Comparison of ENCODE assay signal across 22 cellular contexts in the genomic region with DNA sequence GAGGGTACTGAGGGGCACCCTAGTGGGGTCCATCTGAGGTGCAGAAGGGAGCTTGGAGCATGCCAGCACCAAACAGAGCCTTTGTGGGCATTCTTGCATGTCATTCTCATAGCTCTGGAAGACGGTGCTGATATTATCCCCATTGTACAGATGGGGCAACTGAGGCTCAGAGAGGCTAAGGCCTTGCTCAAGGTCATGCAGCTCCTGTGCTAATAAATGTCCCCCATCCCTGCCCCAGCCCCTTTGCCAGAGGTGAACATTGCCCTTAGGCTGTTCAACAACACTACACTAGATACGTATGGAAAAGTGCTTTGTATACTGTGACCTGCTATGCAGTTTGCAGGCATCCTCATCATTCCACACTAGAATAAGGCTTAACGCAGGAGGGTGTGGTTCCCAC.
"Had no signal": no experiment of that assay in that cellular context is flagged by ENCODE, and none has a peak within 500 bp of the region (broad histone marks: within the 10 kb centered on the region; RNA-seq: fewer than 3 reads in every experiment).

No MANE protein-coding gene starts in this region.

- H3K4me3 ChIP-seq: cardiac muscle cell, SK-N-MC had no signal

- H3K36me3 ChIP-seq: cardiac muscle cell, WERI-Rb-1 had no signal

- H3K27me3 ChIP-seq: cardiac muscle cell had no signal

- ATAC-seq: activated CD4-positive, alpha-beta T cell treated with anti-CD3 and anti-CD28 coated beads for 36 hours; activated CD8-positive, alpha-beta T cell treated with anti-CD3 and anti-CD28 coated beads for 36 hours; activated T-cell treated with anti-CD3 and anti-CD28 coated beads, Interleukin-2, amount 50 U/mL, for 72 hours; PC-3; T-cell had no signal

- H3K27ac ChIP-seq: cardiac muscle cell, SK-N-MC, WERI-Rb-1 had no signal

- DNase-seq: activated CD4-positive, alpha-beta T cell treated with anti-CD3 and anti-CD28 coated beads for 36 hours; activated CD4-positive, alpha-beta T cell treated with anti-CD3 and anti-CD28 coated beads, Interleukin-2, amount 50 U/mL, for 1 hour; activated CD8-positive, alpha-beta memory T cell treated with anti-CD3 and anti-CD28 coated beads, Interleukin-2, amount 50 U/mL, for 4 hours; activated CD8-positive, alpha-beta T cell treated with anti-CD3 and anti-CD28 coated beads for 36 hours; activated naive CD4-positive, alpha-beta T cell; activated T-cell treated with anti-CD3 and anti-CD28 coated beads, Interleukin-2, amount 50 U/mL, for 72 hours; amniotic stem cell; Kasumi-1; KBM-7; NCI-H1048; NCI-H146; NCI-H187 treated with DMSO at 0.1 percent for 48 hours; NCI-H2081 treated with DMSO at 0.1 percent for 48 hours; NCI-H446; NCI-H524; PC-3; T-cell; T-helper 2 cell; T1000; WERI-Rb-1 had no signal
